Comparison of ENCODE assay signal across 8 cellular contexts in genomic region chr11:19711911-19712280, GRCh38. TPM values are rescaled to one million over a fixed set of nuclear protein-coding genes. Genes with fewer than 3 reads are reported as not detected.
DNase-seq lines count a peak whose midpoint lies in the region; ATAC-seq, FAIRE-seq and TF ChIP-seq lines count a peak whose summit lies in the region.

No MANE protein-coding gene starts in this region.

- no peaks in the 10 kb centered on the region for H3K36me3 Mint-ChIP-seq in activated T-cell treated with anti-CD3 and anti-CD28 coated beads, Interleukin-2, amount 50 U/mL, for 4 hours (ENCODE audit: insufficient read depth)

- FAIRE-seq in H54 (lab: Jason Lieb, UNC), result no peak

- intact Hi-C loops in left cardiac atrium (cut with DNase I), result no loop called here

- TF ChIP-seq CTCF in GM10266 (IDR thresholded peaks at IDR 0.05; ENCODE audit: control insufficient read depth, insufficient read depth, low read depth, missing control alignments), result no peak

- DNase-seq in GM10266 (ENCODE audit: extremely low spot score) (peak; percentile 23), left cardiac atrium (no peak), renal cortical epithelial cell (ENCODE audit: low read depth) (peak; percentile 14), H54 (ENCODE audit: insufficient read length, low spot score) (no peak), NCI-H1694 (lab: John Stamatoyannopoulos, UW) (no peak), NCI-H187 (lab: John Stamatoyannopoulos, UW) (no peak)
- DNase-seq in activated T-cell treated with anti-CD3 and anti-CD28 coated beads, Interleukin-2, amount 50 U/mL, for 4 hours, result no peak

- no peak for TF ChIP-seq POLR2A in H54 (IDR thresholded peaks at IDR 0.05; ENCODE audit: low read depth, low read length)

- ATAC-seq in HG03025 (IDR thresholded peaks at IDR 0.05; ENCODE audit: low FRiP score, unreplicated experiment), result peak; percentile 4
- ATAC-seq in activated T-cell treated with anti-CD3 and anti-CD28 coated beads, Interleukin-2, amount 50 U/mL, for 4 hours, result peak; percentile 28 to 30
- peak; percentile 2 to 14 for ATAC-seq in left cardiac atrium

- peaks cover 25% of the 10 kb centered on the region for H3K4me1 Mint-ChIP-seq in activated T-cell treated with anti-CD3 and anti-CD28 coated beads, Interleukin-2, amount 50 U/mL, for 4 hours (ENCODE audit: low read depth)

- peaks cover 33% of the 10 kb centered on the region for H3K27me3 Mint-ChIP-seq in activated T-cell treated with anti-CD3 and anti-CD28 coated beads, Interleukin-2, amount 50 U/mL, for 4 hours (ENCODE audit: low read depth)

- H3K9me3 Mint-ChIP-seq in activated T-cell treated with anti-CD3 and anti-CD28 coated beads, Interleukin-2, amount 50 U/mL, for 4 hours, result no peaks in the 10 kb centered on the region

- H3K4me3 Mint-ChIP-seq in activated T-cell treated with anti-CD3 and anti-CD28 coated beads, Interleukin-2, amount 50 U/mL, for 4 hours, result peak overlapping the region; percentile 88

RNA-seq across cellular contexts. Expression of gene NAV2, which starts 0.7 kb away (rescaled TPM):
- total RNA-seq in activated T-cell treated with anti-CD3 and anti-CD28 coated beads, Interleukin-2, amount 50 U/mL, for 4 hours, result under 1 TPM; 0.08 to 0.60 (median 0.35) TPM
- 10 to 100 TPM; 12.3 to 15.3 TPM for total RNA-seq in left cardiac atrium
- total RNA-seq in renal cortical epithelial cell, result 8.5 and 41.1 TPM in 2 replicates

Comparison
In these comparisons a context has a peak if more than half of its experiments do, and no peak if none do; other contexts are left out.
1. DNase-seq: peak in GM10266 (single experiment) and renal cortical epithelial cell (single experiment); none in activated T-cell treated with anti-CD3 and anti-CD28 coated beads, Interleukin-2, amount 50 U/mL, for 4 hours (single experiment), left cardiac atrium (single experiment), H54 (single experiment), NCI-H1694 (single experiment) and NCI-H187 (0 of 2).
2. Peak in every context shown above with its lines, with median percentiles within 50 percentile points of each other: ATAC-seq.